In genomic region chr7:15643000-15643705, GRCh38 we compare ENCODE assay signal across 2 cellular contexts.
TF ChIP-seq lines count a peak whose summit lies in the region.

No MANE protein-coding gene starts in this region.

TF ChIP-seq in SK-N-SH, 30 proteins besides CTCF, POLR2A, EP300 and RAD21 (continued from another document):
- TF ChIP-seq REST (IDR thresholded peaks at IDR 0.05; ENCODE audit: low read depth, low read length) (no peak), JUND (IDR thresholded peaks at IDR 0.05) (no peak), MEF2A (IDR thresholded peaks at IDR 0.05; ENCODE audit: borderline replicate concordance, low read depth) (no peak), RXRA (IDR thresholded peaks at IDR 0.05; ENCODE audit: borderline replicate concordance, low read depth) (no peak), FOXM1 (IDR thresholded peaks at IDR 0.05; ENCODE audit: low read depth) (no peak), SMC3 (IDR thresholded peaks at IDR 0.05; ENCODE audit: low read depth, low read length) (no peak), MAX (IDR thresholded peaks at IDR 0.05; ENCODE audit: low read depth) (no peak), TAF1 (IDR thresholded peaks at IDR 0.05; ENCODE audit: borderline replicate concordance, low read depth, low read length) (no peak)
- TF ChIP-seq, protein P1, sequence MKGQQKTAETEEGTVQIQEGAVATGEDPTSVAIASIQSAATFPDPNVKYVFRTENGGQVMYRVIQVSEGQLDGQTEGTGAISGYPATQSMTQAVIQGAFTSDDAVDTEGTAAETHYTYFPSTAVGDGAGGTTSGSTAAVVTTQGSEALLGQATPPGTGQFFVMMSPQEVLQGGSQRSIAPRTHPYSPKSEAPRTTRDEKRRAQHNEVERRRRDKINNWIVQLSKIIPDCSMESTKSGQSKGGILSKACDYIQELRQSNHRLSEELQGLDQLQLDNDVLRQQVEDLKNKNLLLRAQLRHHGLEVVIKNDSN (IDR thresholded peaks at IDR 0.05; ENCODE audit: borderline replicate concordance, low read depth) = no peak

TF ChIP-seq in SK-N-SH treated with all-trans-retinoic acid at 6 μM for 48 hours, 23 proteins besides CTCF, POLR2A, EP300 and RAD21 (continued from another document):
- TF ChIP-seq TCF4 (CRISPR knock-in tag; IDR thresholded peaks at IDR 0.05; ENCODE audit: borderline replicate concordance) = no peak
- no peak for TF ChIP-seq PPARA (CRISPR knock-in tag; IDR thresholded peaks at IDR 0.05; ENCODE audit: borderline replicate concordance)
- TF ChIP-seq, protein P2, sequence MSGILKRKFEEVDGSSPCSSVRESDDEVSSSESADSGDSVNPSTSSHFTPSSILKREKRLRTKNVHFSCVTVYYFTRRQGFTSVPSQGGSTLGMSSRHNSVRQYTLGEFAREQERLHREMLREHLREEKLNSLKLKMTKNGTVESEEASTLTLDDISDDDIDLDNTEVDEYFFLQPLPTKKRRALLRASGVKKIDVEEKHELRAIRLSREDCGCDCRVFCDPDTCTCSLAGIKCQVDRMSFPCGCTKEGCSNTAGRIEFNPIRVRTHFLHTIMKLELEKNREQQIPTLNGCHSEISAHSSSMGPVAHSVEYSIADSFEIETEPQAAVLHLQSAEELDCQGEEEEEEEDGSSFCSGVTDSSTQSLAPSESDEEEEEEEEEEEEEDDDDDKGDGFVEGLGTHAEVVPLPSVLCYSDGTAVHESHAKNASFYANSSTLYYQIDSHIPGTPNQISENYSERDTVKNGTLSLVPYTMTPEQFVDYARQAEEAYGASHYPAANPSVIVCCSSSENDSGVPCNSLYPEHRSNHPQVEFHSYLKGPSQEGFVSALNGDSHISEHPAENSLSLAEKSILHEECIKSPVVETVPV (CRISPR knock-in tag; IDR thresholded peaks at IDR 0.05) = no peak
- TF ChIP-seq CSDC2 (CRISPR knock-in tag; IDR thresholded peaks at IDR 0.05) = no peak
- no peak for TF ChIP-seq PATZ1 (CRISPR knock-in tag; IDR thresholded peaks at IDR 0.05; ENCODE audit: borderline replicate concordance)
- TF ChIP-seq, protein P3, sequence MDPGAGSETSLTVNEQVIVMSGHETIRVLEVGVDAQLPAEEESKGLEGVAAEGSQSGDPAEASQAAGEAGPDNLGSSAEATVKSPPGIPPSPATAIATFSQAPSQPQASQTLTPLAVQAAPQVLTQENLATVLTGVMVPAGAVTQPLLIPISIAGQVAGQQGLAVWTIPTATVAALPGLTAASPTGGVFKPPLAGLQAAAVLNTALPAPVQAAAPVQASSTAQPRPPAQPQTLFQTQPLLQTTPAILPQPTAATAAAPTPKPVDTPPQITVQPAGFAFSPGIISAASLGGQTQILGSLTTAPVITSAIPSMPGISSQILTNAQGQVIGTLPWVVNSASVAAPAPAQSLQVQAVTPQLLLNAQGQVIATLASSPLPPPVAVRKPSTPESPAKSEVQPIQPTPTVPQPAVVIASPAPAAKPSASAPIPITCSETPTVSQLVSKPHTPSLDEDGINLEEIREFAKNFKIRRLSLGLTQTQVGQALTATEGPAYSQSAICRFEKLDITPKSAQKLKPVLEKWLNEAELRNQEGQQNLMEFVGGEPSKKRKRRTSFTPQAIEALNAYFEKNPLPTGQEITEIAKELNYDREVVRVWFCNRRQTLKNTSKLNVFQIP (CRISPR knock-in tag; IDR thresholded peaks at IDR 0.05; ENCODE audit: borderline replicate concordance, low read depth) = no peak
- TF ChIP-seq, protein P4, sequence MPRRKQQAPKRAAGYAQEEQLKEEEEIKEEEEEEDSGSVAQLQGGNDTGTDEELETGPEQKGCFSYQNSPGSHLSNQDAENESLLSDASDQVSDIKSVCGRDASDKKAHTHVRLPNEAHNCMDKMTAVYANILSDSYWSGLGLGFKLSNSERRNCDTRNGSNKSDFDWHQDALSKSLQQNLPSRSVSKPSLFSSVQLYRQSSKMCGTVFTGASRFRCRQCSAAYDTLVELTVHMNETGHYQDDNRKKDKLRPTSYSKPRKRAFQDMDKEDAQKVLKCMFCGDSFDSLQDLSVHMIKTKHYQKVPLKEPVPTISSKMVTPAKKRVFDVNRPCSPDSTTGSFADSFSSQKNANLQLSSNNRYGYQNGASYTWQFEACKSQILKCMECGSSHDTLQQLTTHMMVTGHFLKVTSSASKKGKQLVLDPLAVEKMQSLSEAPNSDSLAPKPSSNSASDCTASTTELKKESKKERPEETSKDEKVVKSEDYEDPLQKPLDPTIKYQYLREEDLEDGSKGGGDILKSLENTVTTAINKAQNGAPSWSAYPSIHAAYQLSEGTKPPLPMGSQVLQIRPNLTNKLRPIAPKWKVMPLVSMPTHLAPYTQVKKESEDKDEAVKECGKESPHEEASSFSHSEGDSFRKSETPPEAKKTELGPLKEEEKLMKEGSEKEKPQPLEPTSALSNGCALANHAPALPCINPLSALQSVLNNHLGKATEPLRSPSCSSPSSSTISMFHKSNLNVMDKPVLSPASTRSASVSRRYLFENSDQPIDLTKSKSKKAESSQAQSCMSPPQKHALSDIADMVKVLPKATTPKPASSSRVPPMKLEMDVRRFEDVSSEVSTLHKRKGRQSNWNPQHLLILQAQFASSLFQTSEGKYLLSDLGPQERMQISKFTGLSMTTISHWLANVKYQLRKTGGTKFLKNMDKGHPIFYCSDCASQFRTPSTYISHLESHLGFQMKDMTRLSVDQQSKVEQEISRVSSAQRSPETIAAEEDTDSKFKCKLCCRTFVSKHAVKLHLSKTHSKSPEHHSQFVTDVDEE (CRISPR knock-in tag; IDR thresholded peaks at IDR 0.05) = no peak
TF ChIP-seq in SK-N-SH treated with all-trans-retinoic acid at 6 μM for 48 hours: peak in this region for 0.
